ENCODE assay signal across 9 cellular contexts in the genomic region with DNA sequence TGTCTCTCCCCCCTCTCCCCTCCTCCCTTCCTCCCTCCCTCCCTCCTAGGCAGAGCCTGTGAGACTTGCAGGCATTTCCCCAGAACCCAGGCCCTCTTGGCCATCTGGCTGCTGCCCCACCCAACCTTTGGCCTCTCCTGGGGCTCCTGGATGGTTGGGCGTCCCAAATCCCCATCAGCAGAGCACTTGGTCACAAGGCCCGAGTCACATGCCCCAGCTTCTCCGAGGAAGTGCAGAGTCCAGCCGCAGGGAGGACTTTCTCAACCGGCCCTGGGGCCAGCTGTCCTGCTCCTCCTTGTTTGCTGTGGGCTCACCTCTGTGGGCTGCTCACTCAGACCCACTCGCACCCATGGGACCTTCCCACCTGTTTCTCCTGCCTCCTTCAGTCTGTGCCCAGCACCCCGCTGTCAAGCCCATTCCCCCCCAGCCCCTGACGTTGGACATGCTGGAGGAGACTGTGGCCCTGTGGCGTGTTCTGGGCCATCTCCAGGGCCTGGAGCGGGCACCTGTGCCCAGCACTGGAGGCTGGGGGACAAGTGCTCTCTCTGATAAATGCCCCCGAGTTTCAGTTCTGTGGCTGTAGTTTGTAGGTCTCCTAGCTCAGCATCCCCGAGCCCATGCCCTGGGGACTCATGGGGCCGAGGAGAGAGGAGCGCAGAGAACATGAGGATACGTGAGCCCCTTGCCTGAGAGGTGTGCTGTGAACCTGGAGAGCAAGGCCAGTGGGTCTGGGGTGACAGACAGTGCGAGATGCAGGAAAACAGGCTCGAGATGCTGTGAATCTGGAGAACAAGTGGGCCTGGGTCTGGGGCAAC. TPM values are rescaled to one million over a fixed set of nuclear protein-coding genes. Genes with fewer than 3 reads are reported as not detected.
DNase-seq lines count a peak whose midpoint lies in the region; ATAC-seq, FAIRE-seq and TF ChIP-seq lines count a peak whose summit lies in the region.
"Had no signal": no experiment of that assay in that cellular context is flagged by ENCODE, and none has a peak within 500 bp of the region (broad histone marks: within the 10 kb centered on the region; RNA-seq: fewer than 3 reads in every experiment).

No MANE protein-coding gene starts in this region.

- H3K27me3 ChIP-seq in CD8-positive, alpha-beta memory T cell (ENCODE audit: insufficient read depth, low read length, poor library complexity, severe bottlenecking), result no peaks in the 10 kb centered on the region
- no peaks in the 10 kb centered on the region for H3K27me3 ChIP-seq in heart left ventricle
- no peaks in the 10 kb centered on the region for H3K27me3 ChIP-seq in mammary epithelial cell (ENCODE audit: insufficient read depth, low read length)

- peaks cover 56% of the 10 kb centered on the region for H3K79me2 ChIP-seq in mammary epithelial cell (ENCODE audit: insufficient read depth, low read length)

- intact Hi-C loops in activated B cell treated with CpG ODN at 0.5 μM for 24 hours (cut with micrococcal nuclease), result no loop called here
- intact Hi-C loops in heart left ventricle (cut with DNase I), result no loop called here
- intact Hi-C loops in mammary epithelial cell (cut with micrococcal nuclease), result no loop called here

- no peak for ATAC-seq in activated B cell treated with CpG ODN at 0.5 μM for 24 hours (ENCODE audit: low read depth)
- ATAC-seq in heart left ventricle, result peak in 3 of 4 donors; percentile 32 to 48 (median 41)

- CTCF ChIA-PET in CD8-positive, alpha-beta memory T cell (lab: Charles Lee), result interaction anchor here (0.8 to 1.9 kb wide), 3 partner anchors 17 to 18 kb away, joined by 3 to 9 read pairs (median 3); no protein-coding TSS in a partner anchor
- CTCF ChIA-PET in activated B cell treated with CpG ODN at 0.5 μM for 24 hours (lab: Charles Lee), result no interaction called here
- CTCF ChIA-PET in mammary epithelial cell (lab: Charles Lee; ENCODE audit: low non-redundant PET), result no interaction called here

- H3K27ac Mint-ChIP-seq in CD8-positive, alpha-beta memory T cell, result peak overlapping the region; percentile 97 to 100 (median 100)
- H3K27ac Mint-ChIP-seq in activated B cell treated with CpG ODN at 0.5 μM for 24 hours, result no peak overlapping the region

- TF ChIP-seq POLR2A in heart left ventricle (IDR thresholded peaks at IDR 0.05), result no peak
- no peak for TF ChIP-seq POLR2A in GM12892 (IDR thresholded peaks at IDR 0.05; ENCODE audit: low read depth, low read length)

- H3K4me3 ChIP-seq in CD8-positive, alpha-beta memory T cell (ENCODE audit: low read length), result peak overlapping the region; percentile 59
- H3K4me3 ChIP-seq in heart left ventricle (peak overlapping the region in 1 of 12 donors; percentile 15), retinal pigment epithelial cell (ENCODE audit: low read length) (no peak overlapping the region), mammary epithelial cell (replicated peaks in 1 of 3; ENCODE audit: insufficient read depth in 1 of 3, low read depth in 2 of 3, low read length in 3 of 3) (no peak overlapping the region)

- in situ Hi-C loops in mammary epithelial cell (cut with MboI; ENCODE audit: low sequenced_read_pairs in 2 of 2), result no loop called here

- no peak overlapping the region for H3K9ac ChIP-seq in mammary epithelial cell (ENCODE audit: insufficient read depth, low read length)

- WGBS in heart left ventricle, 4 donors, result 66 to 83% (median 77%) methylated on average over 15 to 17 of the region's 17 CpGs
- WGBS in mammary epithelial cell (ENCODE audit: low coverage, missing lambda C conversion rate), result 89% methylated on average over 12 of the region's 17 CpGs

- peaks cover 0 to 28% (median 6%) of the 10 kb centered on the region in 3 donors for H3K36me3 Mint-ChIP-seq in CD8-positive, alpha-beta memory T cell
- peaks cover 2% of the 10 kb centered on the region for H3K36me3 Mint-ChIP-seq in activated B cell treated with CpG ODN at 0.5 μM for 24 hours (ENCODE audit: low read depth)

- H3K4me1 Mint-ChIP-seq in CD8-positive, alpha-beta memory T cell, result peaks cover 76 to 90% (median 87%) of the 10 kb centered on the region in 3 donors
- peaks cover 47% of the 10 kb centered on the region for H3K4me1 Mint-ChIP-seq in activated B cell treated with CpG ODN at 0.5 μM for 24 hours

- peaks cover 55% of the 10 kb centered on the region for H3K4me1 ChIP-seq in CD8-positive, alpha-beta memory T cell (ENCODE audit: insufficient read depth, low read length)
- H3K4me1 ChIP-seq in heart left ventricle (peaks cover 6 to 90% (median 37%) of the 10 kb centered on the region in 12 donors), mammary epithelial cell (ENCODE audit: insufficient read depth, low read length) (peaks cover 13% of the 10 kb centered on the region)

- H3K36me3 ChIP-seq in CD8-positive, alpha-beta memory T cell (ENCODE audit: insufficient read depth, low read length), result no peaks in the 10 kb centered on the region
- H3K36me3 ChIP-seq in heart left ventricle (peaks cover 0 to 4% (median 0%) of the 10 kb centered on the region in 9 donors), mammary epithelial cell (ENCODE audit: insufficient read depth, low read length) (no peaks in the 10 kb centered on the region)

- POLR2A ChIA-PET in CD8-positive, alpha-beta memory T cell (lab: Charles Lee), result interaction anchor here (0.9 to 1.3 kb wide), 2 partner anchors 17 to 23 kb away, joined by 3 read pairs; no protein-coding TSS in a partner anchor
- POLR2A ChIA-PET in activated B cell treated with CpG ODN at 0.5 μM for 24 hours (lab: Charles Lee), result interaction anchor here (1.1 kb wide), 1 partner anchor 11 kb away, joined by 3 read pairs; no protein-coding TSS in a partner anchor

- no peak for FAIRE-seq in GM12892 (lab: Jason Lieb, UNC)

- no peaks in the 10 kb centered on the region for H4K20me1 ChIP-seq in mammary epithelial cell (ENCODE audit: insufficient read depth, low read length)

- H3K27ac ChIP-seq in CD8-positive, alpha-beta memory T cell (ENCODE audit: low read depth, low read length), result peak overlapping the region; percentile 74
- H3K27ac ChIP-seq in heart left ventricle, result peak overlapping the region in 3 of 12 donors; percentile 14 to 80 (median 28)
- no peak overlapping the region for H3K27ac ChIP-seq in mammary epithelial cell (ENCODE audit: insufficient read depth, low read depth, low read length)

- no peaks in the 10 kb centered on the region for H3K9me3 Mint-ChIP-seq in CD8-positive, alpha-beta memory T cell
- no peaks in the 10 kb centered on the region for H3K9me3 Mint-ChIP-seq in activated B cell treated with CpG ODN at 0.5 μM for 24 hours

- no peak for DNase-seq in CD8-positive, alpha-beta memory T cell
- DNase-seq in activated B cell treated with CpG ODN at 0.5 μM for 24 hours (no peak), heart left ventricle (peak; percentile 51 to 83 (median 58)), retinal pigment epithelial cell (ENCODE audit: low read depth) (peak; percentile 51), GM12892 (ENCODE audit: insufficient read length) (no peak), NCI-H524 treated with DMSO at 0.1 percent for 48 hours (lab: John Stamatoyannopoulos, UW) (no peak), NCI-H2107 (lab: John Stamatoyannopoulos, UW) (no peak), mammary epithelial cell (no peak)

- dilution Hi-C loops in mammary epithelial cell (cut with HindIII; ENCODE audit: low sequenced_read_pairs), result no loop called here

- peak overlapping the region; percentile 69 to 88 (median 86) for H3K4me3 Mint-ChIP-seq in CD8-positive, alpha-beta memory T cell
- H3K4me3 Mint-ChIP-seq in activated B cell treated with CpG ODN at 0.5 μM for 24 hours, result peak overlapping the region; percentile 24

- peaks cover 0 to 2% of the 10 kb centered on the region in 2 donors for H3K27me3 Mint-ChIP-seq in CD8-positive, alpha-beta memory T cell
- H3K27me3 Mint-ChIP-seq in activated B cell treated with CpG ODN at 0.5 μM for 24 hours, result no peaks in the 10 kb centered on the region

- TF ChIP-seq CTCF in activated B cell treated with CpG ODN at 0.5 μM for 24 hours (IDR thresholded peaks at IDR 0.05) (no peak), heart left ventricle (IDR thresholded peaks at IDR 0.05) (no peak), retinal pigment epithelial cell (conservative IDR thresholded peaks at IDR 0.05; ENCODE audit: low read depth, low read length) (no peak), mammary epithelial cell (conservative IDR thresholded peaks at IDR 0.05 in 1 of 2, IDR thresholded peaks at IDR 0.05 in 1 of 2; ENCODE audit: extremely low read depth in 1 of 2, insufficient read depth in 1 of 2, low read depth in 1 of 2, low read length in 2 of 2) (no peak)

- H3K4me2 ChIP-seq in mammary epithelial cell (ENCODE audit: insufficient read depth, low read depth, low read length), result no peak overlapping the region

- no TSS peak for BruUV-seq in mammary epithelial cell (replicated peaks; lab: Mats Ljungman, UMichigan)

- H3K9me3 ChIP-seq in CD8-positive, alpha-beta memory T cell (ENCODE audit: low read length), result no peaks in the 10 kb centered on the region
- H3K9me3 ChIP-seq in heart left ventricle (no peaks in the 10 kb centered on the region), mammary epithelial cell (replicated peaks; ENCODE audit: insufficient read depth, low read length) (no peaks in the 10 kb centered on the region)

- H2AFZ ChIP-seq in mammary epithelial cell (ENCODE audit: low read depth, low read length), result no peak overlapping the region

RNA-seq across cellular contexts. Expression of a gene that starts 42.3 kb away (rescaled TPM):
- not detected for total RNA-seq in CD8-positive, alpha-beta memory T cell
- polyA plus RNA-seq in CD8-positive, alpha-beta memory T cell, result not detected
- total RNA-seq in activated B cell treated with CpG ODN at 0.5 μM for 24 hours (not detected in 2 replicates), heart left ventricle (under 1 TPM in 2 of 9 donors, not detected in 7; 0.31 to 0.38 TPM), mammary epithelial cell (1 to 10 TPM in 1 of 2 donors, under 1 TPM in 1; 0.33 to 1.1 TPM)
- polyA plus RNA-seq in heart left ventricle (under 1 TPM; 0.08 to 0.17 TPM), mammary epithelial cell (0.23 TPM)
- 0.45 TPM for polyA plus RNA-seq in GM12892 (2012; ENCODE audit: missing spikeins)
- polyA minus RNA-seq in mammary epithelial cell, result 3.4 TPM
- polyA plus RNA-seq: neural cell had no signal

Comparison
In these comparisons a context has a peak if more than half of its experiments do, and no peak if none do; other contexts are left out.
1. DNase-seq: peak in heart left ventricle (5 of 5) and retinal pigment epithelial cell (single experiment); none in CD8-positive, alpha-beta memory T cell (0 of 5), activated B cell treated with CpG ODN at 0.5 μM for 24 hours (single experiment), GM12892 (single experiment), NCI-H524 treated with DMSO at 0.1 percent for 48 hours (single experiment), NCI-H2107 (single experiment) and mammary epithelial cell (single experiment).